In the genomic region with DNA sequence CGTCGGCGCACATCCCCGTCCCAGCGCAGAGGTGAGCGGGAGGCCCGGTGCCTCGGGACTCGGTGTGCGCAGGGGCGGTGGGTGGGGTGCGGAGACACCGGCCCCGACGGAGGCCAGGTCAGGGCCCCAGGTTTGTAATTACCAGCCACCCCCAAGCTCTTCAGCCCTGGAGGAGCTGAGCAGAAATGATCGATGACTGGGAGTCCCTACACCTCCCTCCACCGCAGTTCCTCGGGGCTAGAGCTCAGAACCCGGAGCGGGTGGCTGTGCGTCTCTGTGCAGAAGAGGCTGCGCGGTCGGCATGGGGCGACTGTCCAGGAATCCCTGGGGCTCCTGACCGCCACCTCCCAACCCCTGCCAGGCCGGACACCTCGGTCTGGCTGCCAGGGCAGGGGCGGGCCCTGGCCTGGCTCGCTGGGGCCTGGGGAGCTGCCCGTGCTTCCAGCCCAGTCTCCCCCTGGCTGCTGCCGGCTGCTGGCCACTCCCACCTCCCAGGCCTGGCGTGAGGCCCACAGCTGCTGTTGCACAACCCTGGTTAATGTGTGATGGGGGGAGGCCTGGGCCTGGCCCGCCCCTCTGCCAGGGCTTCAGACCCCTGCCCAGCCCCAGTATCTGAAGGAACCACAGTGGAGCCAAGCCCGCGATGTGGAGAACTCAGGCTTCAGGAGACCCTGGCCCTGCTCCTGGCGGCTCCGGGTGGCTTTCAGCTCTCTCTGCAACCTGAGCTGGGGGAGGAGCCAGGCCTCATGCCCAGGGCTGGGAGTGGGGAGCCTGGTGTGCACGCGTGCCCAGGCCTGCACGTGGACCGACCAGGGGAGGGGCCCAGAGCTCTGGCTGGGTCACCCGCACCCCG, we compare ENCODE assay signal across 8 cellular contexts. TPM values are rescaled to one million over a fixed set of nuclear protein-coding genes. Genes with fewer than 3 reads are reported as not detected.
DNase-seq lines count a peak whose midpoint lies in the region; ATAC-seq and TF ChIP-seq lines count a peak whose summit lies in the region.

No MANE protein-coding gene starts in this region.

- H2AFZ ChIP-seq in neural cell (ENCODE audit: low read depth, low read length), result no peak overlapping the region

- no peaks in the 10 kb centered on the region for H3K27me3 Mint-ChIP-seq in activated naive CD8-positive, alpha-beta T cell treated with anti-CD3 and anti-CD28 coated beads for 36 hours

- H3K9me3 ChIP-seq in gastroesophageal sphincter (no peaks in the 10 kb centered on the region), neural cell (ENCODE audit: low read length) (no peaks in the 10 kb centered on the region)

- ATAC-seq in gastroesophageal sphincter (peak; percentile 83), HG03460 (IDR thresholded peaks at IDR 0.05; ENCODE audit: unreplicated experiment) (no peak)

- TF ChIP-seq RAD21 in neural cell (conservative IDR thresholded peaks at IDR 0.05), result no peak

- no CpG with 5 or more reads among the region's 44 CpGs for WGBS in gastroesophageal sphincter (ENCODE audit: low coverage in 1 of 2), 2 donors

- H3K4me1 ChIP-seq in gastroesophageal sphincter, result peaks cover 0 to 57% (median 31%) of the 10 kb centered on the region in 3 donors

- no peaks in the 10 kb centered on the region for H3F3A ChIP-seq in neural cell (ENCODE audit: insufficient read depth, low read length, poor library complexity, severe bottlenecking)

- no peaks in the 10 kb centered on the region for H4K20me1 ChIP-seq in neural cell (ENCODE audit: insufficient read depth)

- H3K9me3 Mint-ChIP-seq in activated naive CD8-positive, alpha-beta T cell treated with anti-CD3 and anti-CD28 coated beads for 36 hours, result no peaks in the 10 kb centered on the region

- H3K4me1 Mint-ChIP-seq in activated naive CD8-positive, alpha-beta T cell treated with anti-CD3 and anti-CD28 coated beads for 36 hours, result peaks cover 15% of the 10 kb centered on the region

- peak overlapping the region; percentile 76 for H3K9ac ChIP-seq in neural cell (ENCODE audit: low read length)

- no peak for TF ChIP-seq EP300 in gastroesophageal sphincter (IDR thresholded peaks at IDR 0.05)
- no peak for TF ChIP-seq EP300 in neural cell (conservative IDR thresholded peaks at IDR 0.05; ENCODE audit: poor library complexity, severe bottlenecking)

- peak in 1 of 4 experiments; percentile 76 for TF ChIP-seq CTCF in gastroesophageal sphincter (IDR thresholded peaks at IDR 0.05)
- TF ChIP-seq CTCF in neural cell (IDR thresholded peaks at IDR 0.05; ENCODE audit: poor library complexity, severe bottlenecking), result no peak

- H3K27ac Mint-ChIP-seq in activated naive CD8-positive, alpha-beta T cell treated with anti-CD3 and anti-CD28 coated beads for 36 hours, result no peak overlapping the region

- DNase-seq in DMS 273 treated with DMSO at 0.1 percent for 48 hours (lab: John Stamatoyannopoulos, UW), result peak; percentile 64
- peak; percentile 96 for DNase-seq in HK-2 (ENCODE audit: unreplicated experiment)
- peak; percentile 77 for DNase-seq in NOMO-1 treated with DMSO at 0.1 percent for 48 hours (lab: John Stamatoyannopoulos, UW; ENCODE audit: unreplicated experiment)
- peak; percentile 47 for DNase-seq in activated naive CD8-positive, alpha-beta T cell treated with anti-CD3 and anti-CD28 coated beads for 36 hours
- DNase-seq in NK-92 treated with Interleukin-12 subunit alpha and Interleukin-12 subunit beta, amount 100 ng/mL, for 24 hours (lab: John Stamatoyannopoulos, UW), result no peak

- peak overlapping the region; percentile 64 to 82 for H3K4me3 ChIP-seq in gastroesophageal sphincter
- peak overlapping the region; percentile 84 for H3K4me3 ChIP-seq in neural cell (ENCODE audit: low read length)

- H3K27me3 ChIP-seq in gastroesophageal sphincter (no peaks in the 10 kb centered on the region), neural cell (ENCODE audit: insufficient read depth, low read depth, low read length) (no peaks in the 10 kb centered on the region)

- peak; percentile 28 to 43 for TF ChIP-seq POLR2A in gastroesophageal sphincter (IDR thresholded peaks at IDR 0.05)

- no peaks in the 10 kb centered on the region for H3K9me2 ChIP-seq in neural cell (ENCODE audit: insufficient read depth, low read length)

- peaks cover 0 to 49% of the 10 kb centered on the region in 2 donors for H3K36me3 ChIP-seq in gastroesophageal sphincter
- no peaks in the 10 kb centered on the region for H3K36me3 ChIP-seq in neural cell (ENCODE audit: insufficient read depth, low read length)

- H3K27ac ChIP-seq in gastroesophageal sphincter, result peak overlapping the region; percentile 69 to 98 (median 96)
- H3K27ac ChIP-seq in neural cell (ENCODE audit: low read length), result peak overlapping the region; percentile 47

- H3K4me2 ChIP-seq in neural cell (ENCODE audit: low read length), result peak overlapping the region; percentile 70

- no peaks in the 10 kb centered on the region for H3K79me2 ChIP-seq in neural cell (replicated peaks; ENCODE audit: insufficient read depth, low read length)

- H3K4me3 Mint-ChIP-seq in activated naive CD8-positive, alpha-beta T cell treated with anti-CD3 and anti-CD28 coated beads for 36 hours, result peak overlapping the region; percentile 57

- H3K36me3 Mint-ChIP-seq in activated naive CD8-positive, alpha-beta T cell treated with anti-CD3 and anti-CD28 coated beads for 36 hours, result no peaks in the 10 kb centered on the region

TF ChIP-seq in neural cell, 6 proteins besides CTCF, POLR2A, EP300 and RAD21:
- TF ChIP-seq REST (IDR thresholded peaks at IDR 0.05; ENCODE audit: borderline replicate concordance) (no peak), TAF1 (IDR thresholded peaks at IDR 0.05; ENCODE audit: low read depth) (peak; percentile 24), SMC3 (conservative IDR thresholded peaks at IDR 0.05; ENCODE audit: poor library complexity) (peak; percentile 24)

RNA-seq across cellular contexts. Expression of gene SLC2A4RG, which starts 1.2 kb away (rescaled TPM):
- total RNA-seq in activated naive CD8-positive, alpha-beta T cell treated with anti-CD3 and anti-CD28 coated beads for 36 hours, result 10 to 100 TPM; 25.7 to 29.3 TPM
- 10 to 100 TPM; 36.5 to 98.7 (median 59.9) TPM for total RNA-seq in gastroesophageal sphincter
- polyA plus RNA-seq in neural cell, result 52.1 and 61.8 TPM in 2 replicates
- 15.3 and 19.4 TPM in 2 replicates for polyA minus RNA-seq in neural cell

RNA-seq across cellular contexts. Expression of gene LIME1, which starts 4.3 kb away (rescaled TPM):
- total RNA-seq in activated naive CD8-positive, alpha-beta T cell treated with anti-CD3 and anti-CD28 coated beads for 36 hours, result 10 to 100 TPM in 1 of 2 experiments, 1 to 10 TPM in 1; 9.3 to 12.2 TPM
- total RNA-seq in gastroesophageal sphincter, result 10 to 100 TPM in 1 of 4 donors, 1 to 10 TPM in 3; 4.7 to 17.0 (median 7.2) TPM
- 65.2 and 83.6 TPM in 2 replicates for polyA plus RNA-seq in neural cell
- polyA minus RNA-seq in neural cell, result 9.1 and 11.4 TPM in 2 replicates

RNA-seq across cellular contexts. Expression of gene ZGPAT, which starts 32.9 kb away (rescaled TPM):
- total RNA-seq in activated naive CD8-positive, alpha-beta T cell treated with anti-CD3 and anti-CD28 coated beads for 36 hours, result 10 to 100 TPM; 22.0 to 22.1 TPM
- 10 to 100 TPM; 21.7 to 51.7 (median 32.9) TPM for total RNA-seq in gastroesophageal sphincter
- polyA plus RNA-seq in neural cell, result 60.8 and 67.5 TPM in 2 replicates
- polyA minus RNA-seq in neural cell, result 20.6 and 25.8 TPM in 2 replicates

RNA-seq across cellular contexts. Expression of gene ARFRP1, which starts 33.0 kb away (rescaled TPM):
- 10 to 100 TPM; 49.5 to 50.1 TPM for total RNA-seq in activated naive CD8-positive, alpha-beta T cell treated with anti-CD3 and anti-CD28 coated beads for 36 hours
- 10 to 100 TPM; 38.9 to 56.4 (median 49.0) TPM for total RNA-seq in gastroesophageal sphincter
- polyA plus RNA-seq in neural cell, result 70.9 and 78.0 TPM in 2 replicates
- 24.1 and 24.7 TPM in 2 replicates for polyA minus RNA-seq in neural cell

RNA-seq across cellular contexts. Expression of gene TNFRSF6B, which starts 44.3 kb away (rescaled TPM):
- total RNA-seq in activated naive CD8-positive, alpha-beta T cell treated with anti-CD3 and anti-CD28 coated beads for 36 hours, result not detected
- total RNA-seq in gastroesophageal sphincter, result 10 to 100 TPM in 3 of 4 donors, 1 to 10 TPM in 1; 8.9 to 27.8 (median 15.4) TPM
- polyA plus RNA-seq in neural cell, result 9.4 TPM in 1 of 2 replicates, not detected in the other
- not detected in 2 replicates for polyA minus RNA-seq in neural cell
